14 cellular contexts compared by ENCODE assay signal in genomic region chr13:99340638-99341037, GRCh38.
"Had no signal": no experiment of that assay in that cellular context is flagged by ENCODE, and none has a peak within 500 bp of the region (broad histone marks: within the 10 kb centered on the region; RNA-seq: fewer than 3 reads in every experiment).

No MANE protein-coding gene starts in this region.

- DNase-seq: activated CD4-positive, alpha-beta T cell treated with anti-CD3 and anti-CD28 coated beads, Interleukin-2, amount 50 U/mL, for 4 hours; activated T-cell treated with anti-CD3 and anti-CD28 coated beads, Interleukin-2, amount 50 U/mL, for 72 hours; body of pancreas; dermis blood vessel endothelial cell; left colon; naive B cell; occipital lobe; right lobe of liver; spleen; stimulated activated naive CD8-positive, alpha-beta T cell treated with anti-CD3 and anti-CD28 coated beads, Interleukin-15, Interleukin-2, amounts not matched to agents 100 U/mL and 50 U/mL, for 24 hours had no signal

- H3K9me3 ChIP-seq: body of pancreas, prostate gland, right lobe of liver, spleen, suprapubic skin had no signal

- H3K9me3 Mint-ChIP-seq: activated T-cell treated with anti-CD3 and anti-CD28 coated beads, Interleukin-2, amount 50 U/mL, for 72 hours; naive B cell; type B pancreatic cell had no signal

- ATAC-seq: body of pancreas, left colon had no signal

- H3K27ac Mint-ChIP-seq: type B pancreatic cell had no signal

- H3K27me3 ChIP-seq: body of pancreas, right lobe of liver, spleen, suprapubic skin had no signal

- H3K4me1 ChIP-seq: prostate gland, suprapubic skin had no signal

- H3K27me3 Mint-ChIP-seq: naive B cell, type B pancreatic cell had no signal

- H3K27ac ChIP-seq: body of pancreas, prostate gland, right lobe of liver, suprapubic skin had no signal

- H3K4me3 Mint-ChIP-seq: type B pancreatic cell had no signal

- H3K36me3 ChIP-seq: prostate gland had no signal

- H3K4me3 ChIP-seq: body of pancreas, lung, prostate gland, right lobe of liver, suprapubic skin had no signal
